ENCODE assay signal across 1 cellular context in genomic region chr11:58391879-58392278, GRCh38.
TF ChIP-seq lines count a peak whose summit lies in the region.

No MANE protein-coding gene starts in this region.

TF ChIP-seq in GM23338, 12 proteins besides CTCF, POLR2A, EP300 and RAD21 (continued from another document):
- TF ChIP-seq ZNF462 (CRISPR knock-in tag; IDR thresholded peaks at IDR 0.05) (no peak), EZH2 (IDR thresholded peaks at IDR 0.05; ENCODE audit: low read depth, unreplicated experiment) (no peak), REST (IDR thresholded peaks at IDR 0.05; ENCODE audit: unreplicated experiment) (no peak), EZH2phosphoT487 (IDR thresholded peaks at IDR 0.05; ENCODE audit: unreplicated experiment) (no peak), CREB1 (CRISPR knock-in tag; IDR thresholded peaks at IDR 0.05; ENCODE audit: low read depth) (no peak), STAT1 (IDR thresholded peaks at IDR 0.05; ENCODE audit: unreplicated experiment) (no peak), ETS1 (IDR thresholded peaks at IDR 0.05) (no peak), NANOG (IDR thresholded peaks at IDR 0.05; ENCODE audit: borderline replicate concordance) (no peak), POLR2AphosphoS5 (IDR thresholded peaks at IDR 0.05; ENCODE audit: low read depth) (no peak)
